Comparison of ENCODE assay signal across 1 cellular context in genomic region chr2:105454801-105455485, GRCh38.
TF ChIP-seq lines count a peak whose summit lies in the region.

No MANE protein-coding gene starts in this region.

TF ChIP-seq in HepG2, 621 proteins besides CTCF, POLR2A, EP300 and RAD21 (continued from another document and continues in another):
- TF ChIP-seq, protein P1, sequence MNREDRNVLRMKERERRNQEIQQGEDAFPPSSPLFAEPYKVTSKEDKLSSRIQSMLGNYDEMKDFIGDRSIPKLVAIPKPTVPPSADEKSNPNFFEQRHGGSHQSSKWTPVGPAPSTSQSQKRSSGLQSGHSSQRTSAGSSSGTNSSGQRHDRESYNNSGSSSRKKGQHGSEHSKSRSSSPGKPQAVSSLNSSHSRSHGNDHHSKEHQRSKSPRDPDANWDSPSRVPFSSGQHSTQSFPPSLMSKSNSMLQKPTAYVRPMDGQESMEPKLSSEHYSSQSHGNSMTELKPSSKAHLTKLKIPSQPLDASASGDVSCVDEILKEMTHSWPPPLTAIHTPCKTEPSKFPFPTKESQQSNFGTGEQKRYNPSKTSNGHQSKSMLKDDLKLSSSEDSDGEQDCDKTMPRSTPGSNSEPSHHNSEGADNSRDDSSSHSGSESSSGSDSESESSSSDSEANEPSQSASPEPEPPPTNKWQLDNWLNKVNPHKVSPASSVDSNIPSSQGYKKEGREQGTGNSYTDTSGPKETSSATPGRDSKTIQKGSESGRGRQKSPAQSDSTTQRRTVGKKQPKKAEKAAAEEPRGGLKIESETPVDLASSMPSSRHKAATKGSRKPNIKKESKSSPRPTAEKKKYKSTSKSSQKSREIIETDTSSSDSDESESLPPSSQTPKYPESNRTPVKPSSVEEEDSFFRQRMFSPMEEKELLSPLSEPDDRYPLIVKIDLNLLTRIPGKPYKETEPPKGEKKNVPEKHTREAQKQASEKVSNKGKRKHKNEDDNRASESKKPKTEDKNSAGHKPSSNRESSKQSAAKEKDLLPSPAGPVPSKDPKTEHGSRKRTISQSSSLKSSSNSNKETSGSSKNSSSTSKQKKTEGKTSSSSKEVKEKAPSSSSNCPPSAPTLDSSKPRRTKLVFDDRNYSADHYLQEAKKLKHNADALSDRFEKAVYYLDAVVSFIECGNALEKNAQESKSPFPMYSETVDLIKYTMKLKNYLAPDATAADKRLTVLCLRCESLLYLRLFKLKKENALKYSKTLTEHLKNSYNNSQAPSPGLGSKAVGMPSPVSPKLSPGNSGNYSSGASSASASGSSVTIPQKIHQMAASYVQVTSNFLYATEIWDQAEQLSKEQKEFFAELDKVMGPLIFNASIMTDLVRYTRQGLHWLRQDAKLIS (CRISPR knock-in tag; IDR thresholded peaks at IDR 0.05): no peak
- TF ChIP-seq MLX (CRISPR knock-in tag; IDR thresholded peaks at IDR 0.05) (no peak), HNF4A (CRISPR knock-in tag; IDR thresholded peaks at IDR 0.05) (peak; percentile 23; the same call in 1 of the 2 replicates), RXRB (CRISPR knock-in tag; IDR thresholded peaks at IDR 0.05; ENCODE audit: borderline replicate concordance) (peak; percentile 27; the same call in 1 of the 2 replicates), EHMT2 (IDR thresholded peaks at IDR 0.05; ENCODE audit: borderline replicate concordance, low read depth, low read length) (peak; percentile 71; the same call in 1 of the 2 replicates), ATM (IDR thresholded peaks at IDR 0.05; ENCODE audit: borderline replicate concordance) (no peak), FOSL2 (CRISPR knock-in tag; IDR thresholded peaks at IDR 0.05) (peak; percentile 89), GTF2F1 (IDR thresholded peaks at IDR 0.05; ENCODE audit: low read length) (no peak), CCDC6 (CRISPR knock-in tag; IDR thresholded peaks at IDR 0.05) (no peak), ZSCAN30 (CRISPR knock-in tag; IDR thresholded peaks at IDR 0.05) (no peak), E2F2 (CRISPR knock-in tag; IDR thresholded peaks at IDR 0.05; ENCODE audit: borderline replicate concordance) (no peak), ZNF468 (CRISPR knock-in tag; IDR thresholded peaks at IDR 0.05) (no peak), NR1H2 (CRISPR knock-in tag; IDR thresholded peaks at IDR 0.05; ENCODE audit: borderline replicate concordance, low read depth) (no peak), GFI1 (CRISPR knock-in tag; IDR thresholded peaks at IDR 0.05; ENCODE audit: borderline replicate concordance) (peak; percentile 89), SAFB2 (CRISPR knock-in tag; IDR thresholded peaks at IDR 0.05; ENCODE audit: borderline replicate concordance, low read depth) (no peak), MTA3 (CRISPR knock-in tag; IDR thresholded peaks at IDR 0.05) (no peak), POLR2AphosphoS2 (IDR thresholded peaks at IDR 0.05; ENCODE audit: low read depth, low read length) (no peak), JARID2 (CRISPR knock-in tag; IDR thresholded peaks at IDR 0.05; ENCODE audit: insufficient replicate concordance) (no peak), ZNF20 (CRISPR knock-in tag; IDR thresholded peaks at IDR 0.05) (no peak), ZNF180 (CRISPR knock-in tag; IDR thresholded peaks at IDR 0.05; ENCODE audit: borderline replicate concordance, low read depth) (no peak), ESRRA (CRISPR knock-in tag; IDR thresholded peaks at IDR 0.05; ENCODE audit: low read depth) (no peak), ZNF512B (CRISPR knock-in tag; IDR thresholded peaks at IDR 0.05; ENCODE audit: borderline replicate concordance) (no peak), ZMYM2 (CRISPR knock-in tag; IDR thresholded peaks at IDR 0.05) (no peak), ONECUT2 (CRISPR knock-in tag; IDR thresholded peaks at IDR 0.05) (no peak), ZNF644 (CRISPR knock-in tag; IDR thresholded peaks at IDR 0.05; ENCODE audit: low read depth) (0 out of 2 replicates have a peak, but pooled peaks have one; percentile 26), MIER3 (CRISPR knock-in tag; IDR thresholded peaks at IDR 0.05; ENCODE audit: borderline replicate concordance) (no peak), ZC3H4 (CRISPR knock-in tag; IDR thresholded peaks at IDR 0.05; ENCODE audit: borderline replicate concordance) (no peak), NFRKB (IDR thresholded peaks at IDR 0.05) (no peak), SMARCE1 (IDR thresholded peaks at IDR 0.05; ENCODE audit: borderline replicate concordance) (no peak), GATAD1 (CRISPR knock-in tag; IDR thresholded peaks at IDR 0.05) (no peak), ZNF354B (CRISPR knock-in tag; IDR thresholded peaks at IDR 0.05) (no peak), PAX8 (CRISPR knock-in tag; IDR thresholded peaks at IDR 0.05; ENCODE audit: borderline replicate concordance) (no peak), XBP1 (CRISPR knock-in tag; IDR thresholded peaks at IDR 0.05) (no peak), RARA (CRISPR knock-in tag; IDR thresholded peaks at IDR 0.05) (0 out of 2 replicates have a peak, but pooled peaks have one; percentile 5), ELF3 (CRISPR knock-in tag; IDR thresholded peaks at IDR 0.05) (peak; percentile 22; the same call in 1 of the 2 replicates), ZNF746 (CRISPR knock-in tag; IDR thresholded peaks at IDR 0.05) (no peak), WIZ (CRISPR knock-in tag; IDR thresholded peaks at IDR 0.05) (no peak), KDM2A (CRISPR knock-in tag; IDR thresholded peaks at IDR 0.05; ENCODE audit: borderline replicate concordance, low read depth) (no peak), HDAC6 (IDR thresholded peaks at IDR 0.05; ENCODE audit: low read depth, low read length) (no peak), ZNF670 (CRISPR knock-in tag; IDR thresholded peaks at IDR 0.05; ENCODE audit: borderline replicate concordance) (no peak), ZNF33B (CRISPR knock-in tag; IDR thresholded peaks at IDR 0.05) (no peak), DMAP1 (CRISPR knock-in tag; IDR thresholded peaks at IDR 0.05) (no peak)
- TF ChIP-seq, protein P2, sequence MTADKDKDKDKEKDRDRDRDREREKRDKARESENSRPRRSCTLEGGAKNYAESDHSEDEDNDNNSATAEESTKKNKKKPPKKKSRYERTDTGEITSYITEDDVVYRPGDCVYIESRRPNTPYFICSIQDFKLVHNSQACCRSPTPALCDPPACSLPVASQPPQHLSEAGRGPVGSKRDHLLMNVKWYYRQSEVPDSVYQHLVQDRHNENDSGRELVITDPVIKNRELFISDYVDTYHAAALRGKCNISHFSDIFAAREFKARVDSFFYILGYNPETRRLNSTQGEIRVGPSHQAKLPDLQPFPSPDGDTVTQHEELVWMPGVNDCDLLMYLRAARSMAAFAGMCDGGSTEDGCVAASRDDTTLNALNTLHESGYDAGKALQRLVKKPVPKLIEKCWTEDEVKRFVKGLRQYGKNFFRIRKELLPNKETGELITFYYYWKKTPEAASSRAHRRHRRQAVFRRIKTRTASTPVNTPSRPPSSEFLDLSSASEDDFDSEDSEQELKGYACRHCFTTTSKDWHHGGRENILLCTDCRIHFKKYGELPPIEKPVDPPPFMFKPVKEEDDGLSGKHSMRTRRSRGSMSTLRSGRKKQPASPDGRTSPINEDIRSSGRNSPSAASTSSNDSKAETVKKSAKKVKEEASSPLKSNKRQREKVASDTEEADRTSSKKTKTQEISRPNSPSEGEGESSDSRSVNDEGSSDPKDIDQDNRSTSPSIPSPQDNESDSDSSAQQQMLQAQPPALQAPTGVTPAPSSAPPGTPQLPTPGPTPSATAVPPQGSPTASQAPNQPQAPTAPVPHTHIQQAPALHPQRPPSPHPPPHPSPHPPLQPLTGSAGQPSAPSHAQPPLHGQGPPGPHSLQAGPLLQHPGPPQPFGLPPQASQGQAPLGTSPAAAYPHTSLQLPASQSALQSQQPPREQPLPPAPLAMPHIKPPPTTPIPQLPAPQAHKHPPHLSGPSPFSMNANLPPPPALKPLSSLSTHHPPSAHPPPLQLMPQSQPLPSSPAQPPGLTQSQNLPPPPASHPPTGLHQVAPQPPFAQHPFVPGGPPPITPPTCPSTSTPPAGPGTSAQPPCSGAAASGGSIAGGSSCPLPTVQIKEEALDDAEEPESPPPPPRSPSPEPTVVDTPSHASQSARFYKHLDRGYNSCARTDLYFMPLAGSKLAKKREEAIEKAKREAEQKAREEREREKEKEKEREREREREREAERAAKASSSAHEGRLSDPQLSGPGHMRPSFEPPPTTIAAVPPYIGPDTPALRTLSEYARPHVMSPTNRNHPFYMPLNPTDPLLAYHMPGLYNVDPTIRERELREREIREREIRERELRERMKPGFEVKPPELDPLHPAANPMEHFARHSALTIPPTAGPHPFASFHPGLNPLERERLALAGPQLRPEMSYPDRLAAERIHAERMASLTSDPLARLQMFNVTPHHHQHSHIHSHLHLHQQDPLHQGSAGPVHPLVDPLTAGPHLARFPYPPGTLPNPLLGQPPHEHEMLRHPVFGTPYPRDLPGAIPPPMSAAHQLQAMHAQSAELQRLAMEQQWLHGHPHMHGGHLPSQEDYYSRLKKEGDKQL (CRISPR knock-in tag; IDR thresholded peaks at IDR 0.05; ENCODE audit: low read depth): no peak
- TF ChIP-seq, protein P3, sequence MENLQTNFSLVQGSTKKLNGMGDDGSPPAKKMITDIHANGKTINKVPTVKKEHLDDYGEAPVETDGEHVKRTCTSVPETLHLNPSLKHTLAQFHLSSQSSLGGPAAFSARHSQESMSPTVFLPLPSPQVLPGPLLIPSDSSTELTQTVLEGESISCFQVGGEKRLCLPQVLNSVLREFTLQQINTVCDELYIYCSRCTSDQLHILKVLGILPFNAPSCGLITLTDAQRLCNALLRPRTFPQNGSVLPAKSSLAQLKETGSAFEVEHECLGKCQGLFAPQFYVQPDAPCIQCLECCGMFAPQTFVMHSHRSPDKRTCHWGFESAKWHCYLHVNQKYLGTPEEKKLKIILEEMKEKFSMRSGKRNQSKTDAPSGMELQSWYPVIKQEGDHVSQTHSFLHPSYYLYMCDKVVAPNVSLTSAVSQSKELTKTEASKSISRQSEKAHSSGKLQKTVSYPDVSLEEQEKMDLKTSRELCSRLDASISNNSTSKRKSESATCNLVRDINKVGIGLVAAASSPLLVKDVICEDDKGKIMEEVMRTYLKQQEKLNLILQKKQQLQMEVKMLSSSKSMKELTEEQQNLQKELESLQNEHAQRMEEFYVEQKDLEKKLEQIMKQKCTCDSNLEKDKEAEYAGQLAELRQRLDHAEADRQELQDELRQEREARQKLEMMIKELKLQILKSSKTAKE (CRISPR knock-in tag; IDR thresholded peaks at IDR 0.05; ENCODE audit: borderline replicate concordance): no peak
- TF ChIP-seq, protein P4, sequence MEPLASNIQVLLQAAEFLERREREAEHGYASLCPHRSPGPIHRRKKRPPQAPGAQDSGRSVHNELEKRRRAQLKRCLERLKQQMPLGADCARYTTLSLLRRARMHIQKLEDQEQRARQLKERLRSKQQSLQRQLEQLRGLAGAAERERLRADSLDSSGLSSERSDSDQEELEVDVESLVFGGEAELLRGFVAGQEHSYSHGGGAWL (CRISPR knock-in tag; IDR thresholded peaks at IDR 0.05): no peak
- TF ChIP-seq, protein P5, sequence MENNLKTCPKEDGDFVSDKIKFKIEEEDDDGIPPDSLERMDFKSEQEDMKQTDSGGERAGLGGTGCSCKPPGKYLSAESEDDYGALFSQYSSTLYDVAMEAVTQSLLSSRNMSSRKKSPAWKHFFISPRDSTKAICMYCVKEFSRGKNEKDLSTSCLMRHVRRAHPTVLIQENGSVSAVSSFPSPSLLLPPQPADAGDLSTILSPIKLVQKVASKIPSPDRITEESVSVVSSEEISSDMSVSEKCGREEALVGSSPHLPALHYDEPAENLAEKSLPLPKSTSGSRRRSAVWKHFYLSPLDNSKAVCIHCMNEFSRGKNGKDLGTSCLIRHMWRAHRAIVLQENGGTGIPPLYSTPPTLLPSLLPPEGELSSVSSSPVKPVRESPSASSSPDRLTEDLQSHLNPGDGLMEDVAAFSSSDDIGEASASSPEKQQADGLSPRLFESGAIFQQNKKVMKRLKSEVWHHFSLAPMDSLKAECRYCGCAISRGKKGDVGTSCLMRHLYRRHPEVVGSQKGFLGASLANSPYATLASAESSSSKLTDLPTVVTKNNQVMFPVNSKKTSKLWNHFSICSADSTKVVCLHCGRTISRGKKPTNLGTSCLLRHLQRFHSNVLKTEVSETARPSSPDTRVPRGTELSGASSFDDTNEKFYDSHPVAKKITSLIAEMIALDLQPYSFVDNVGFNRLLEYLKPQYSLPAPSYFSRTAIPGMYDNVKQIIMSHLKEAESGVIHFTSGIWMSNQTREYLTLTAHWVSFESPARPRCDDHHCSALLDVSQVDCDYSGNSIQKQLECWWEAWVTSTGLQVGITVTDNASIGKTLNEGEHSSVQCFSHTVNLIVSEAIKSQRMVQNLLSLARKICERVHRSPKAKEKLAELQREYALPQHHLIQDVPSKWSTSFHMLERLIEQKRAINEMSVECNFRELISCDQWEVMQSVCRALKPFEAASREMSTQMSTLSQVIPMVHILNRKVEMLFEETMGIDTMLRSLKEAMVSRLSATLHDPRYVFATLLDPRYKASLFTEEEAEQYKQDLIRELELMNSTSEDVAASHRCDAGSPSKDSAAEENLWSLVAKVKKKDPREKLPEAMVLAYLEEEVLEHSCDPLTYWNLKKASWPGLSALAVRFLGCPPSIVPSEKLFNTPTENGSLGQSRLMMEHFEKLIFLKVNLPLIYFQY (CRISPR knock-in tag; IDR thresholded peaks at IDR 0.05; ENCODE audit: borderline replicate concordance): 0 out of 2 replicates have a peak, but pooled peaks have one; percentile 30
